1 cellular context compared by ENCODE assay signal in the genomic region with DNA sequence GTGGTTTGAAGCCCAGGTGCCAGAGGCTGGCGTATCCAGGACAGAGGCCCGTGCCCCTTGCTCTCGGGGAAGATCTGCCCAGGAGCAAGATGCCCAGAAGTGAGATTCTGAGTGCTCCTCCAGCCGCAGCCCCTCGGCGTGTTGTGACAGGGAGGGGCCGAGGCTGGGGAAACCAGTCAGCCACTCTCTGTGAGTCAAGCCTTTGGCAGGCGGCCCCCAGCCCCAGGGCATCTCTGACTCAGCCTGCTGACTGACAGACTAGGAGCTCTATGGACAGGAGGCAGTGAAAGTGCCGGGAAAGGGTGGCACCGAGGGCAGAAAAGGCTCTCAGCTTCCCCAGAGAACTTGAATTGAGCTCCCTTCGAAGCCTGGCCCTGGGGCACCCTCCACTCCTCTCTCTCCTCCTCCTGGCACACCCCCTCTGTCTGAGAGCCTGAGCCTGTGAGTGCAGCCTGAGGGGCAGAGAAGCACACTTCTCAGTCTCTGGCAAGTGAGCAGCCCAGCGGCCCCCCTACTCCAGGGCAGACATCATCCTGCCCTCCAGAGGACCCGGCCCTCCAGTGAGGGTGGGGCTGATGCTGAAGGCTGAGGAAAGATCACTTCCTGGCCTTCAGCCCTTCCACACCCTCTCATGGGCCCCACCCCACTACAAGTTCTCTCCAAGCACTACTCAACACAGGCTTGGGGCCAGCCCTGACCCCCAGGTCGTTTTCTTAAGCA.
TF ChIP-seq lines count a peak whose summit lies in the region.

No MANE protein-coding gene starts in this region.

TF ChIP-seq in HepG2, 621 proteins besides CTCF, POLR2A, EP300 and RAD21:
- peak; percentile 52; the same call in 1 of the 2 replicates for TF ChIP-seq FOSL2 (CRISPR knock-in tag; IDR thresholded peaks at IDR 0.05)
- TF ChIP-seq ZNF674 (CRISPR knock-in tag; IDR thresholded peaks at IDR 0.05; ENCODE audit: low read depth), result no peak
- TF ChIP-seq, protein P1, sequence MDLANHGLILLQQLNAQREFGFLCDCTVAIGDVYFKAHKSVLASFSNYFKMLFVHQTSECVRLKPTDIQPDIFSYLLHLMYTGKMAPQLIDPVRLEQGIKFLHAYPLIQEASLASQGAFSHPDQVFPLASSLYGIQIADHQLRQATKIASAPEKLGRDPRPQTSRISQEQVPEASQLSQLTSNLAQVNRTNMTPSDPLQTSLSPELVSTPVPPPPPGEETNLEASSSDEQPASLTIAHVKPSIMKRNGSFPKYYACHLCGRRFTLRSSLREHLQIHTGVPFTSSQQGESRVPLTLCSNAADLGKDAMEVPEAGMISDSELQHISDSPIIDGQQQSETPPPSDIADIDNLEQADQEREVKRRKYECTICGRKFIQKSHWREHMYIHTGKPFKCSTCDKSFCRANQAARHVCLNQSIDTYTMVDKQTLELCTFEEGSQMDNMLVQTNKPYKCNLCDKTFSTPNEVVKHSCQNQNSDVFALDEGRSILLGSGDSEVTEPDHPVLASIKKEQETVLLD (CRISPR knock-in tag; IDR thresholded peaks at IDR 0.05; ENCODE audit: low read depth), result no peak
- no peak for TF ChIP-seq NFKBIZ (CRISPR knock-in tag; IDR thresholded peaks at IDR 0.05)
- TF ChIP-seq ZNF562 (CRISPR knock-in tag; IDR thresholded peaks at IDR 0.05; ENCODE audit: borderline replicate concordance), result no peak
